ENCODE assay signal across 8 cellular contexts in the genomic region with DNA sequence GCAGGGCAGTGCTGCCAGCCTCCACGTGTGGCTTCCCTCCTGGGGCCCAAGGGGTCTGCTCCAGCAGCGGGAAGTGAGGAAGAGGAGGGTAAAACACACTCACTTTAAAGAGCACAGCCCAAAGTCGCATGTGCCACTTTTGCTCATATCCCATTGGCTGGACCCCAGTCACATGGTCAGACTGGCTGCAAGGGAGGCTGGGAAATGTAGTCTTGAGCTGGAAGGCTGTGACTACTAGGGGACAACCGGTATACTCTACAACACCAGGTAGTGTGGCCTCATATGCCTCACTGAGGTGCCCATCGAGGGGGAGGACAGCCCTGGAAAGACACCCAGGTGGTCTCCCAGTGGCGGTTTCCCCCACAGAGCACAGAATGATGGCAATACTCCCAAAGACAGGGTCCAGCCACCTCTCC. TPM values are rescaled to one million over a fixed set of nuclear protein-coding genes. Genes with fewer than 3 reads are reported as not detected.
A peak's percentile ranks its signal among the peaks of the same experiment; 100 is the strongest.
DNase-seq lines count a peak whose midpoint lies in the region; ATAC-seq and TF ChIP-seq lines count a peak whose summit lies in the region.

No MANE protein-coding gene starts in this region.

- peaks cover 4% of the 10 kb centered on the region for H3K4me1 ChIP-seq in NT2/D1 (ENCODE audit: insufficient read depth, insufficient read length)

- DNase-seq in GM20000 (ENCODE audit: low spot score), result peak; percentile 73
- DNase-seq in NT2/D1 (ENCODE audit: low read depth, low spot score), result peak; percentile 28
- DNase-seq in activated T-helper 1 cell treated with Interleukin-2 at 50 U/mL for 16 hours (ENCODE audit: low read depth), result peak; percentile 1
- peak; percentile 12 for DNase-seq in glomerular endothelial cell (ENCODE audit: extremely low read depth, low read depth, low spot score)
- DNase-seq in posterior vena cava (ENCODE audit: low spot score), result peak; percentile 50
- DNase-seq in NCI-H774 (lab: John Stamatoyannopoulos, UW), result no peak

- no peaks in the 10 kb centered on the region for H3K27me3 ChIP-seq in NT2/D1 (ENCODE audit: insufficient read depth, insufficient read length)

- ATAC-seq in HG03378 (IDR thresholded peaks at IDR 0.05; ENCODE audit: unreplicated experiment) (no peak), HG03095 (IDR thresholded peaks at IDR 0.05; ENCODE audit: unreplicated experiment) (no peak)

- no peak overlapping the region for H3K4me3 ChIP-seq in NT2/D1 (ENCODE audit: insufficient read length, low read depth)

- no peak for TF ChIP-seq CTCF in GM20000 (IDR thresholded peaks at IDR 0.05; ENCODE audit: extremely low read depth, missing control alignments)

- intact Hi-C loops in posterior vena cava (cut with DNase I), result no loop called here

- no peaks in the 10 kb centered on the region for H3K36me3 ChIP-seq in NT2/D1 (ENCODE audit: insufficient read depth, insufficient read length, low read length)

- H3K9me3 ChIP-seq in NT2/D1 (ENCODE audit: insufficient read depth, low read length), result no peaks in the 10 kb centered on the region

- no peak overlapping the region for H3K9ac ChIP-seq in NT2/D1 (ENCODE audit: insufficient read length, low read depth)

RNA-seq across cellular contexts. Expression of a gene that starts 45.2 kb away (rescaled TPM):
- total RNA-seq in glomerular endothelial cell, result 4.6 and 8.9 TPM in 2 replicates
- total RNA-seq in posterior vena cava, result 10 to 100 TPM; 12.3 to 22.9 TPM
